In genomic region chr12:47779301-47779942, GRCh38 we compare ENCODE assay signal across 8 cellular contexts. TPM values are rescaled to one million over a fixed set of nuclear protein-coding genes. Genes with fewer than 3 reads are reported as not detected.
DNase-seq lines count a peak whose midpoint lies in the region; ATAC-seq and TF ChIP-seq lines count a peak whose summit lies in the region.

No MANE protein-coding gene starts in this region.

- CTCF ChIA-PET in Calu3 (lab: Charles Lee) = interaction anchor here (0.8 to 5.0 kb wide), 6 partner anchors 10 to 59 kb away, joined by 3 to 21 read pairs (median 4); no protein-coding TSS in a partner anchor

- peak overlapping the region; percentile 63 for H3K27ac ChIP-seq in OCI-LY1 (ENCODE audit: low read depth, low read length, poor library complexity, severe bottlenecking)

- no peaks in the 10 kb centered on the region for H4K20me1 ChIP-seq in OCI-LY1 (ENCODE audit: insufficient read depth, low read length)

- H3K4me1 Mint-ChIP-seq in Calu3 (ENCODE audit: low read depth, unreplicated experiment) (no peaks in the 10 kb centered on the region), naive B cell (peaks cover 20 to 37% (median 25%) of the 10 kb centered on the region in 3 donors)
- H3K4me1 Mint-ChIP-seq in stimulated activated naive B cell treated with anti-CD40 and anti-IgM and Interleukin-4, amounts not matched to agents 10 μg/mL and 1 μg/mL and 100 μg/mL, for 72 hours = peaks cover 29 to 62% of the 10 kb centered on the region in 2 donors

- no peak overlapping the region for H3K27ac Mint-ChIP-seq in Calu3 (ENCODE audit: unreplicated experiment)
- H3K27ac Mint-ChIP-seq in naive B cell = peak overlapping the region in 3 of 6 donors; percentile 24 to 57 (median 55)
- peak overlapping the region; percentile 68 for H3K27ac Mint-ChIP-seq in stimulated activated naive B cell treated with anti-CD40 and anti-IgM and Interleukin-4, amounts not matched to agents 10 μg/mL and 1 μg/mL and 100 μg/mL, for 72 hours

- peaks cover 32% of the 10 kb centered on the region for H3K36me3 ChIP-seq in OCI-LY1 (ENCODE audit: insufficient read depth, low read length)

- H3K36me3 Mint-ChIP-seq in Calu3 (ENCODE audit: insufficient read depth, unreplicated experiment) = peaks cover 20% of the 10 kb centered on the region
- no peaks in the 10 kb centered on the region for H3K36me3 Mint-ChIP-seq in naive B cell
- peaks cover 9 to 24% of the 10 kb centered on the region in 2 donors for H3K36me3 Mint-ChIP-seq in stimulated activated naive B cell treated with anti-CD40 and anti-IgM and Interleukin-4, amounts not matched to agents 10 μg/mL and 1 μg/mL and 100 μg/mL, for 72 hours

- no peaks in the 10 kb centered on the region for H3K9me2 ChIP-seq in OCI-LY1 (ENCODE audit: low read depth, low read length)

- no peaks in the 10 kb centered on the region for H3K9me3 ChIP-seq in OCI-LY1 (ENCODE audit: low read length)

- peak overlapping the region; percentile 2; the same call in 1 of the 2 replicates for H3K9ac ChIP-seq in OCI-LY1 (ENCODE audit: low read length)

- H3K4me3 ChIP-seq in OCI-LY1 (ENCODE audit: low read depth, low read length, poor library complexity, severe bottlenecking) = peak overlapping the region; percentile 29

- intact Hi-C loops in Calu3 (cut with micrococcal nuclease; ENCODE audit: unreplicated experiment) = loop anchor here (1.0 to 5.0 kb wide), 2 partner anchors 58 to 64 kb away; no protein-coding TSS in a partner anchor

- ATAC-seq in GM19468 (IDR thresholded peaks at IDR 0.05; ENCODE audit: extremely low read depth, unreplicated experiment) (peak; percentile 57), esophagus mucosa (peak; percentile 62), naive B cell (ENCODE audit: low read depth in 2 of 2) (peak; percentile 94 to 95)
- peak; percentile 88 to 91 for ATAC-seq in stimulated activated naive B cell treated with anti-CD40 and anti-IgM and Interleukin-4, amounts not matched to agents 10 μg/mL and 1 μg/mL and 100 μg/mL, for 72 hours (replicated peaks)

- no peaks in the 10 kb centered on the region for H3K9me3 Mint-ChIP-seq in Calu3 (ENCODE audit: low read depth, unreplicated experiment)
- no peaks in the 10 kb centered on the region for H3K9me3 Mint-ChIP-seq in naive B cell
- no peaks in the 10 kb centered on the region for H3K9me3 Mint-ChIP-seq in stimulated activated naive B cell treated with anti-CD40 and anti-IgM and Interleukin-4, amounts not matched to agents 10 μg/mL and 1 μg/mL and 100 μg/mL, for 72 hours

- H3K4me3 Mint-ChIP-seq in Calu3 (ENCODE audit: low read depth, unreplicated experiment) = no peak overlapping the region
- H3K4me3 Mint-ChIP-seq in naive B cell = peak overlapping the region in 1 of 8 donors; percentile 57
- H3K4me3 Mint-ChIP-seq in stimulated activated naive B cell treated with anti-CD40 and anti-IgM and Interleukin-4, amounts not matched to agents 10 μg/mL and 1 μg/mL and 100 μg/mL, for 72 hours = peak overlapping the region in 1 of 2 donors; percentile 54

- no peak overlapping the region for H2AFZ ChIP-seq in OCI-LY1 (ENCODE audit: low read length)

- H3K4me2 ChIP-seq in OCI-LY1 (ENCODE audit: low read length) = peak overlapping the region; percentile 52; the same call in 1 of the 2 replicates

- BruUV-seq in Calu3 (replicated peaks; lab: Mats Ljungman, UMichigan) = no TSS peak

- no peaks in the 10 kb centered on the region for H3K79me2 ChIP-seq in OCI-LY1 (ENCODE audit: insufficient read depth, low read length)

- TF ChIP-seq CTCF in Calu3 (IDR thresholded peaks at IDR 0.05; ENCODE audit: unreplicated experiment) (peak; percentile 74), OCI-LY1 (IDR thresholded peaks at IDR 0.05; ENCODE audit: low read length) (peak; percentile 96)

- DNase-seq in Calu3 (peak; percentile 86), HT1080 (ENCODE audit: low read depth) (peak; percentile 78), activated T-cell treated with anti-CD3 and anti-CD28 coated beads for 1 hour (ENCODE audit: low read depth) (peak; percentile 97), naive B cell (peak; percentile 84)
- peak; percentile 83 for DNase-seq in stimulated activated naive B cell treated with anti-CD40 and anti-IgM and Interleukin-4, amounts not matched to agents 10 μg/mL and 1 μg/mL and 100 μg/mL, for 72 hours

- H3K4me1 ChIP-seq in OCI-LY1 (ENCODE audit: insufficient read depth, low read length, severe bottlenecking) = peaks cover 41% of the 10 kb centered on the region

- no peaks in the 10 kb centered on the region for H3F3A ChIP-seq in OCI-LY1 (ENCODE audit: insufficient read depth, low read length)

- no peaks in the 10 kb centered on the region for H3K27me3 Mint-ChIP-seq in Calu3 (ENCODE audit: unreplicated experiment)
- no peaks in the 10 kb centered on the region for H3K27me3 Mint-ChIP-seq in naive B cell
- H3K27me3 Mint-ChIP-seq in stimulated activated naive B cell treated with anti-CD40 and anti-IgM and Interleukin-4, amounts not matched to agents 10 μg/mL and 1 μg/mL and 100 μg/mL, for 72 hours = no peaks in the 10 kb centered on the region

- H3K27me3 ChIP-seq in OCI-LY1 (ENCODE audit: insufficient read depth, low read length) = no peaks in the 10 kb centered on the region

RNA-seq across cellular contexts. Expression of gene SLC48A1, which starts 6.4 kb away (rescaled TPM):
- total RNA-seq in Calu3 (2022) (17.0 and 17.2 TPM in 2 replicates), esophagus mucosa (19.8 TPM)
- total RNA-seq in HT1080 (2014; rRNA removed; shearing (Covaris generic)) = 11.7 and 13.3 TPM in 2 replicates
- 12.8 and 17.8 TPM in 2 replicates for polyA plus RNA-seq in HT1080 (2015; cell fraction: cytosol; rRNA removed)
- polyA plus RNA-seq in HT1080 (2015; cell fraction: nucleus; rRNA removed) = 20.2 and 21.6 TPM in 2 replicates
- polyA plus RNA-seq in naive B cell (ENCODE audit: low read depth in 6 of 6) = 10 to 100 TPM; 12.2 to 18.3 (median 13.9) TPM

RNA-seq across cellular contexts. Expression of gene RAPGEF3, which starts 20.7 kb away (rescaled TPM):
- total RNA-seq in Calu3 (2022) (8.2 and 11.0 TPM in 2 replicates), esophagus mucosa (16.5 TPM)
- 3.7 and 4.1 TPM in 2 replicates for total RNA-seq in HT1080 (2014; rRNA removed; shearing (Covaris generic))
- polyA plus RNA-seq in HT1080 (2015; cell fraction: cytosol; rRNA removed) = 1.5 and 2.2 TPM in 2 replicates
- 5.8 and 7.8 TPM in 2 replicates for polyA plus RNA-seq in HT1080 (2015; cell fraction: nucleus; rRNA removed)
- polyA plus RNA-seq in naive B cell (ENCODE audit: low read depth in 6 of 6) = 1 to 10 TPM in 2 of 6 donors, under 1 TPM in 3, not detected in 1; 0.39 to 2.6 (median 0.52) TPM

RNA-seq across cellular contexts. Expression of gene HDAC7, which starts 40.3 kb away (rescaled TPM):
- total RNA-seq in Calu3 (2022) (41.8 and 44.0 TPM in 2 replicates), esophagus mucosa (25.1 TPM)
- 36.8 and 40.0 TPM in 2 replicates for total RNA-seq in HT1080 (2014; rRNA removed; shearing (Covaris generic))
- polyA plus RNA-seq in HT1080 (2015; cell fraction: cytosol; rRNA removed) = 46.7 and 49.2 TPM in 2 replicates
- 105 and 114 TPM in 2 replicates for polyA plus RNA-seq in HT1080 (2015; cell fraction: nucleus; rRNA removed)
- polyA plus RNA-seq in naive B cell (ENCODE audit: low read depth in 6 of 6) = 10 to 100 TPM in 1 of 6 donors, 1 to 10 TPM in 5; 4.5 to 17.1 (median 7.0) TPM

RNA-seq across cellular contexts. Expression of gene ENDOU, which starts 54.1 kb away (rescaled TPM):
- total RNA-seq in Calu3 (2022) (0.42 TPM in 1 of 2 replicates, not detected in the other), esophagus mucosa (66.9 TPM)
- total RNA-seq in HT1080 (2014; rRNA removed; shearing (Covaris generic)) = not detected in 2 replicates
- not detected in 2 replicates for polyA plus RNA-seq in HT1080 (2015; cell fraction: cytosol; rRNA removed)
- polyA plus RNA-seq in HT1080 (2015; cell fraction: nucleus; rRNA removed) = not detected in 2 replicates
- under 1 TPM in 1 of 6 donors, not detected in 5; 0.21 TPM for polyA plus RNA-seq in naive B cell (ENCODE audit: low read depth in 6 of 6)

Comparison
In these comparisons a context has a peak if more than half of its experiments do, and no peak if none do; other contexts are left out.
1. Peak in every context shown above with its lines: DNase-seq, ATAC-seq, H3K4me3 ChIP-seq and H3K27ac ChIP-seq.